Comparison of ENCODE assay signal across 1 cellular context in genomic region chr17:43584666-43585102, GRCh38.
A peak's percentile ranks its signal among the peaks of the same experiment; 100 is the strongest.
TF ChIP-seq lines count a peak whose summit lies in the region.

No MANE protein-coding gene starts in this region.

TF ChIP-seq in HepG2, 621 proteins besides CTCF, POLR2A, EP300 and RAD21 (continued from another document and continues in another):
- peak; percentile 69; the same call in 1 of the 2 replicates for TF ChIP-seq ZNF646 (CRISPR knock-in tag; IDR thresholded peaks at IDR 0.05)
- TF ChIP-seq ZNF205 (CRISPR knock-in tag; IDR thresholded peaks at IDR 0.05): no peak; the same call in 1 of the 2 replicates
- TF ChIP-seq, protein P1, sequence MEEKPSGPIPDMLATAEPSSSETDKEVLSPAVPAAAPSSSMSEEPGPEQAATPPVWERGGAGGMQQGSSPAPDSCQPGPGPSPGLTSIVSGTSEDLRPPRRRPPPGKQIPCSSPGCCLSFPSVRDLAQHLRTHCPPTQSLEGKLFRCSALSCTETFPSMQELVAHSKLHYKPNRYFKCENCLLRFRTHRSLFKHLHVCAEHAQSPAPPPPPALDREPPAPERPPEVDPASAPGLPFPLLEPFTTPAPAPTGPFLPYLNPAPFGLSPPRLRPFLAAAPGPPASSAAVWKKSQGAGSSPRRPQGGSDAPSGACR (CRISPR knock-in tag; IDR thresholded peaks at IDR 0.05): no peak
- TF ChIP-seq ZNF24 (IDR thresholded peaks at IDR 0.05): peak; percentile 92
- TF ChIP-seq ZKSCAN5 (CRISPR knock-in tag; IDR thresholded peaks at IDR 0.05): no peak
- TF ChIP-seq, protein P2, sequence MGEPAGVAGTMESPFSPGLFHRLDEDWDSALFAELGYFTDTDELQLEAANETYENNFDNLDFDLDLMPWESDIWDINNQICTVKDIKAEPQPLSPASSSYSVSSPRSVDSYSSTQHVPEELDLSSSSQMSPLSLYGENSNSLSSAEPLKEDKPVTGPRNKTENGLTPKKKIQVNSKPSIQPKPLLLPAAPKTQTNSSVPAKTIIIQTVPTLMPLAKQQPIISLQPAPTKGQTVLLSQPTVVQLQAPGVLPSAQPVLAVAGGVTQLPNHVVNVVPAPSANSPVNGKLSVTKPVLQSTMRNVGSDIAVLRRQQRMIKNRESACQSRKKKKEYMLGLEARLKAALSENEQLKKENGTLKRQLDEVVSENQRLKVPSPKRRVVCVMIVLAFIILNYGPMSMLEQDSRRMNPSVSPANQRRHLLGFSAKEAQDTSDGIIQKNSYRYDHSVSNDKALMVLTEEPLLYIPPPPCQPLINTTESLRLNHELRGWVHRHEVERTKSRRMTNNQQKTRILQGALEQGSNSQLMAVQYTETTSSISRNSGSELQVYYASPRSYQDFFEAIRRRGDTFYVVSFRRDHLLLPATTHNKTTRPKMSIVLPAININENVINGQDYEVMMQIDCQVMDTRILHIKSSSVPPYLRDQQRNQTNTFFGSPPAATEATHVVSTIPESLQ (CRISPR knock-in tag; conservative IDR thresholded peaks at IDR 0.05): no peak
- TF ChIP-seq PAWR (CRISPR knock-in tag; IDR thresholded peaks at IDR 0.05; ENCODE audit: borderline replicate concordance): no peak
- no peak for TF ChIP-seq SETDB1 (CRISPR knock-in tag; IDR thresholded peaks at IDR 0.05; ENCODE audit: borderline replicate concordance)
- 0 out of 2 replicates have a peak, but pooled peaks have one; percentile 46 for TF ChIP-seq SMAD3 (CRISPR knock-in tag; IDR thresholded peaks at IDR 0.05)
- no peak for TF ChIP-seq ZNF280D (CRISPR knock-in tag; IDR thresholded peaks at IDR 0.05)
- peak; percentile 80 for TF ChIP-seq BCL6 (CRISPR knock-in tag; IDR thresholded peaks at IDR 0.05)
- TF ChIP-seq ZNF777 (CRISPR knock-in tag; IDR thresholded peaks at IDR 0.05): no peak
- TF ChIP-seq MAFG (CRISPR knock-in tag; IDR thresholded peaks at IDR 0.05): no peak
- TF ChIP-seq REL (CRISPR knock-in tag; conservative IDR thresholded peaks at IDR 0.05): no peak
- no peak for TF ChIP-seq ATRX (CRISPR knock-in tag; IDR thresholded peaks at IDR 0.05; ENCODE audit: borderline replicate concordance)
- peak; percentile 95 for TF ChIP-seq NCOA2 (CRISPR knock-in tag; IDR thresholded peaks at IDR 0.05)
- TF ChIP-seq NPAS2 (CRISPR knock-in tag; IDR thresholded peaks at IDR 0.05; ENCODE audit: borderline replicate concordance): no peak
- TF ChIP-seq, protein P3, sequence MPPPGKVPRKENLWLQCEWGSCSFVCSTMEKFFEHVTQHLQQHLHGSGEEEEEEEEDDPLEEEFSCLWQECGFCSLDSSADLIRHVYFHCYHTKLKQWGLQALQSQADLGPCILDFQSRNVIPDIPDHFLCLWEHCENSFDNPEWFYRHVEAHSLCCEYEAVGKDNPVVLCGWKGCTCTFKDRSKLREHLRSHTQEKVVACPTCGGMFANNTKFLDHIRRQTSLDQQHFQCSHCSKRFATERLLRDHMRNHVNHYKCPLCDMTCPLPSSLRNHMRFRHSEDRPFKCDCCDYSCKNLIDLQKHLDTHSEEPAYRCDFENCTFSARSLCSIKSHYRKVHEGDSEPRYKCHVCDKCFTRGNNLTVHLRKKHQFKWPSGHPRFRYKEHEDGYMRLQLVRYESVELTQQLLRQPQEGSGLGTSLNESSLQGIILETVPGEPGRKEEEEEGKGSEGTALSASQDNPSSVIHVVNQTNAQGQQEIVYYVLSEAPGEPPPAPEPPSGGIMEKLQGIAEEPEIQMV (CRISPR knock-in tag; IDR thresholded peaks at IDR 0.05; ENCODE audit: low read depth): no peak
- peak; percentile 78; the same call in 1 of the 2 replicates for TF ChIP-seq FOSL1 (CRISPR knock-in tag; IDR thresholded peaks at IDR 0.05; ENCODE audit: borderline replicate concordance)
- no peak for TF ChIP-seq NCOA1 (CRISPR knock-in tag; IDR thresholded peaks at IDR 0.05)
- no peak for TF ChIP-seq EEA1 (CRISPR knock-in tag; IDR thresholded peaks at IDR 0.05; ENCODE audit: borderline replicate concordance)
- TF ChIP-seq IKZF1 (IDR thresholded peaks at IDR 0.05): no peak
- no peak for TF ChIP-seq HMGA1 (CRISPR knock-in tag; conservative IDR thresholded peaks at IDR 0.05)
- TF ChIP-seq TFE3 (CRISPR knock-in tag; IDR thresholded peaks at IDR 0.05): no peak
- TF ChIP-seq EZH2 (conservative IDR thresholded peaks at IDR 0.05; ENCODE audit: low read depth, low read length): no peak
- TF ChIP-seq MYC (CRISPR knock-in tag; IDR thresholded peaks at IDR 0.05; ENCODE audit: borderline replicate concordance): no peak
- peak; percentile 88 for TF ChIP-seq CREM (IDR thresholded peaks at IDR 0.05)
- TF ChIP-seq CREM (CRISPR knock-in tag; IDR thresholded peaks at IDR 0.05): no peak
- TF ChIP-seq ZNF607 (CRISPR knock-in tag; IDR thresholded peaks at IDR 0.05; ENCODE audit: borderline replicate concordance): no peak
- peak; percentile 99 for TF ChIP-seq PPARG (CRISPR knock-in tag; conservative IDR thresholded peaks at IDR 0.05)
- TF ChIP-seq, protein P4, sequence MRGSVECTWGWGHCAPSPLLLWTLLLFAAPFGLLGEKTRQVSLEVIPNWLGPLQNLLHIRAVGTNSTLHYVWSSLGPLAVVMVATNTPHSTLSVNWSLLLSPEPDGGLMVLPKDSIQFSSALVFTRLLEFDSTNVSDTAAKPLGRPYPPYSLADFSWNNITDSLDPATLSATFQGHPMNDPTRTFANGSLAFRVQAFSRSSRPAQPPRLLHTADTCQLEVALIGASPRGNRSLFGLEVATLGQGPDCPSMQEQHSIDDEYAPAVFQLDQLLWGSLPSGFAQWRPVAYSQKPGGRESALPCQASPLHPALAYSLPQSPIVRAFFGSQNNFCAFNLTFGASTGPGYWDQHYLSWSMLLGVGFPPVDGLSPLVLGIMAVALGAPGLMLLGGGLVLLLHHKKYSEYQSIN (CRISPR knock-in tag; IDR thresholded peaks at IDR 0.05; ENCODE audit: borderline replicate concordance): no peak
- TF ChIP-seq HCFC1 (IDR thresholded peaks at IDR 0.05; ENCODE audit: low read depth, low read length): no peak
- TF ChIP-seq FOXA3 (CRISPR knock-in tag; IDR thresholded peaks at IDR 0.05): peak; percentile 89
- TF ChIP-seq TOPORS (CRISPR knock-in tag; IDR thresholded peaks at IDR 0.05): no peak
- TF ChIP-seq ZNF878 (CRISPR knock-in tag; IDR thresholded peaks at IDR 0.05): no peak
- no peak; the same call in 1 of the 2 replicates for TF ChIP-seq SAFB2 (CRISPR knock-in tag; IDR thresholded peaks at IDR 0.05; ENCODE audit: borderline replicate concordance, low read depth)
- TF ChIP-seq ZBTB7B (CRISPR knock-in tag; IDR thresholded peaks at IDR 0.05): no peak
- no peak for TF ChIP-seq REXO4 (CRISPR knock-in tag; IDR thresholded peaks at IDR 0.05; ENCODE audit: borderline replicate concordance)
- TF ChIP-seq ETV6 (CRISPR knock-in tag; conservative IDR thresholded peaks at IDR 0.05): no peak
- TF ChIP-seq MAFF (IDR thresholded peaks at IDR 0.05; ENCODE audit: low read depth, low read length): peak; percentile 56
- TF ChIP-seq ATF7 (IDR thresholded peaks at IDR 0.05): no peak
- no peak; the same call in 1 of the 2 replicates for TF ChIP-seq ATF7 (CRISPR knock-in tag; IDR thresholded peaks at IDR 0.05)
- no peak for TF ChIP-seq ZNF496 (CRISPR knock-in tag; IDR thresholded peaks at IDR 0.05; ENCODE audit: insufficient replicate concordance)
- TF ChIP-seq ZNF160 (CRISPR knock-in tag; IDR thresholded peaks at IDR 0.05): no peak
- peak; percentile 90 for TF ChIP-seq JUNB (CRISPR knock-in tag; IDR thresholded peaks at IDR 0.05; ENCODE audit: borderline replicate concordance)
- no peak for TF ChIP-seq THAP11 (CRISPR knock-in tag; IDR thresholded peaks at IDR 0.05)
